ENCODE assay signal across 16 cellular contexts in the genomic region with DNA sequence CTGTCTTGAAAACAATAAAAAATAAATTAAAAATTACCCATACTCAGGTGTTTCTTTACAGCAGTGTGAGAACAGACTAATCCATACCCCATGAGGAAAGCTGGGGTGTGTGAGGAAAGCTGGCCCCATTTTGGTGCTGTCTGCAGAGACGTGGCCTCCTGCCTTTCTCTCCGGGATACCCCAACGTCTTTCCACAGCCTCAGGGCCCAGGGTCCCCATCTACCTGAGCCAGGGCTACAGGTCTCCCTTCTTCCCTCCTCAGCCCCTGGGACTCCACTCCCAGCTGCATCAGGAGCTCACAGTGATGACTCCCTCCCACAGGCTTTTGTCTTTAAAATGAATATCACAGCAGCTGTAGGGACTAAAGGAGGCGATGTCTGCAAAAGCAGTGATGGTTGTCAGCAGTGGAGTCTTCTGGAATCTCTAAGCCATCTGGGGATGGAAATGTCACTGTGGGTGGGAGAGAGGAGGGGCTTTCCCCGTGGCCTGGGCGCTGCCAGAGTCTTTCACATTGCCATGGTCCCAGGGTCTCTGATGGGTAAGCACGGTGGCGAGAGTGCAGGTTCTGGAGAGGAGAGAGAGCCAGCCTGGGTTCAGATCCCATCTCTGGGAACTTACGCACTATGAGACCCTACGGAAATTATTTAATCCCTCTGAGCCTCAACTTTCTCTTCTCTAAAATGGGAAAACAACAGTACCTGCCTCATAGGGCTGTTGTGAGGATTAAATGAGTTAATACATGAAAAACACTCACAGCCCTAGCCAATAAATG.
"Had no signal": no experiment of that assay in that cellular context is flagged by ENCODE, and none has a peak within 500 bp of the region (broad histone marks: within the 10 kb centered on the region; RNA-seq: fewer than 3 reads in every experiment).

No MANE protein-coding gene starts in this region.

- H3K36me3 Mint-ChIP-seq: brain; natural killer cell treated with Interleukin-12 subunit alpha and Interleukin-12 subunit beta and Interleukin-15 and Interleukin-18, amount 100 ng/mL, for 72 hours had no signal

- H3K27me3 Mint-ChIP-seq: activated naive CD8-positive, alpha-beta T cell treated with anti-CD3 and anti-CD28 coated beads, Interleukin-2, amount 10 ng/mL, durations not matched to agents 7 days and 5 days; stimulated activated naive CD8-positive, alpha-beta T cell treated with anti-CD3 and anti-CD28 coated beads, Interleukin-15, Interleukin-2, amounts not matched to agents 100 ng/mL and 50 ng/mL, for 24 hours had no signal

- FAIRE-seq: small intestine had no signal

- H3K4me1 ChIP-seq: esophagus muscularis mucosa, upper lobe of left lung had no signal

- H3K9me3 Mint-ChIP-seq: natural killer cell treated with Interleukin-12 subunit alpha and Interleukin-12 subunit beta and Interleukin-15 and Interleukin-18, amount 100 ng/mL, for 72 hours; stimulated activated naive CD8-positive, alpha-beta T cell treated with anti-CD3 and anti-CD28 coated beads, Interleukin-15, Interleukin-2, amounts not matched to agents 100 ng/mL and 50 ng/mL, for 24 hours had no signal

- H3K4me3 Mint-ChIP-seq: activated naive CD8-positive, alpha-beta T cell treated with anti-CD3 and anti-CD28 coated beads, Interleukin-2, amount 10 ng/mL, durations not matched to agents 7 days and 5 days; brain; natural killer cell treated with Interleukin-12 subunit alpha and Interleukin-12 subunit beta and Interleukin-15 and Interleukin-18, amount 100 ng/mL, for 72 hours; stimulated activated naive CD8-positive, alpha-beta T cell treated with anti-CD3 and anti-CD28 coated beads, Interleukin-15, Interleukin-2, amounts not matched to agents 100 ng/mL and 50 ng/mL, for 24 hours had no signal

- H3K4me1 Mint-ChIP-seq: brain had no signal

- H3K27ac Mint-ChIP-seq: activated naive CD8-positive, alpha-beta T cell treated with anti-CD3 and anti-CD28 coated beads, Interleukin-2, amount 10 ng/mL, durations not matched to agents 7 days and 5 days; brain; stimulated activated naive CD8-positive, alpha-beta T cell treated with anti-CD3 and anti-CD28 coated beads, Interleukin-15, Interleukin-2, amounts not matched to agents 100 ng/mL and 50 ng/mL, for 24 hours had no signal

- H3K9me3 ChIP-seq: esophagus muscularis mucosa, upper lobe of left lung had no signal

- H3K27ac ChIP-seq: coronary artery, esophagus muscularis mucosa, upper lobe of left lung had no signal

- H3K27me3 ChIP-seq: upper lobe of left lung had no signal

- DNase-seq: activated CD8-positive, alpha-beta memory T cell treated with anti-CD3 and anti-CD28 coated beads, Interleukin-2, amount 50 U/mL, for 4 hours; activated naive CD8-positive, alpha-beta T cell treated with anti-CD3 and anti-CD28 coated beads, Interleukin-2, amount 10 ng/mL, durations not matched to agents 7 days and 5 days; central memory CD4-positive, alpha-beta T cell; hippocampal formation; mesenchymal stem cell; nucleus accumbens; right cardiac atrium; small intestine; stimulated activated CD4-positive, alpha-beta T cell treated with anti-CD3 and anti-CD28 coated beads, Interleukin-4, amount 100 ng/mL, for 4 hours; stimulated activated CD8-positive, alpha-beta memory T cell treated with anti-CD3 and anti-CD28 coated beads, Interleukin-4, amount 100 ng/mL, for 48 hours; upper lobe of left lung had no signal

- ATAC-seq: right cardiac atrium had no signal

- H3K36me3 ChIP-seq: esophagus muscularis mucosa, upper lobe of left lung had no signal

- H3K4me3 ChIP-seq: coronary artery, esophagus muscularis mucosa, upper lobe of left lung had no signal
